26 cellular contexts compared by ENCODE assay signal in genomic region chr9:15286288-15286834, GRCh38. TPM values are rescaled to one million over a fixed set of nuclear protein-coding genes. Genes with fewer than 3 reads are reported as not detected.
A peak's percentile ranks its signal among the peaks of the same experiment; 100 is the strongest.
DNase-seq lines count a peak whose midpoint lies in the region; ATAC-seq and TF ChIP-seq lines count a peak whose summit lies in the region.
"Had no signal": no experiment of that assay in that cellular context is flagged by ENCODE, and none has a peak within 500 bp of the region (broad histone marks: within the 10 kb centered on the region; RNA-seq: fewer than 3 reads in every experiment).

No MANE protein-coding gene starts in this region.

- peak overlapping the region; percentile 63 for H3K27ac ChIP-seq in hepatocyte
- H3K27ac ChIP-seq: ascending aorta, gastroesophageal sphincter, pancreas, skin epidermis had no signal

- in situ Hi-C loops in GM13977 (cut with MboI; ENCODE audit: low pct_unique_long_range_greater_than_20kb, low sequenced_read_pairs, unreplicated experiment) = loop anchor here (25.0 kb wide), 1 partner anchor 326 kb away; no protein-coding TSS in a partner anchor

- peaks cover 7% of the 10 kb centered on the region for H3K9me3 Mint-ChIP-seq in activated CD4-positive, alpha-beta T cell treated with anti-CD3 and anti-CD28 coated beads for 36 hours (ENCODE audit: low read depth)
- H3K9me3 Mint-ChIP-seq in T-cell (no peaks in the 10 kb centered on the region), osteocyte (ENCODE audit: unreplicated experiment) (no peaks in the 10 kb centered on the region), HFFc6 (no peaks in the 10 kb centered on the region)
- H3K9me3 Mint-ChIP-seq: activated B cell treated with CpG ODN at 0.5 μM for 24 hours had no signal

- no peak overlapping the region for H2AFZ ChIP-seq in hepatocyte

- no peaks in the 10 kb centered on the region for H3K4me1 ChIP-seq in hepatocyte (ENCODE audit: insufficient read depth)
- H3K4me1 ChIP-seq: ascending aorta, pancreas had no signal

- no peak overlapping the region for H3K4me3 Mint-ChIP-seq in activated CD4-positive, alpha-beta T cell treated with anti-CD3 and anti-CD28 coated beads for 36 hours
- H3K4me3 Mint-ChIP-seq in T-cell = no peak overlapping the region
- no peak overlapping the region for H3K4me3 Mint-ChIP-seq in osteocyte (ENCODE audit: unreplicated experiment)
- H3K4me3 Mint-ChIP-seq in HFFc6 = no peak overlapping the region
- H3K4me3 Mint-ChIP-seq: activated B cell treated with CpG ODN at 0.5 μM for 24 hours; activated T-helper 1 cell treated with anti-CD3 and anti-CD28 coated beads, Interleukin-12 subunit alpha, Interleukin-12 subunit beta, Interleukin-2, Interleukin-4 antibody, amounts not matched to agents 30 ng/mL and 10 ng/mL and 1 ng/mL, durations not matched to agents 14 hours and 24 hours and 36 hours; nephron had no signal

- H3K79me2 ChIP-seq in hepatocyte = peaks cover 40% of the 10 kb centered on the region

- CTCF ChIA-PET in activated CD4-positive, alpha-beta T cell treated with anti-CD3 and anti-CD28 coated beads for 36 hours (lab: Charles Lee) = interaction anchor here (0.9 to 2.0 kb wide), 5 partner anchors 9 to 28 kb away, joined by 3 to 11 read pairs (median 3); no protein-coding TSS in a partner anchor
- CTCF ChIA-PET in T-cell (lab: Charles Lee) = interaction anchor here in 1 of 2 donors (0.6 to 1.1 kb wide), 2 partner anchors 8 to 76 kb away, joined by 3 to 6 read pairs; no protein-coding TSS in a partner anchor

- peak overlapping the region; percentile 58 for H3K4me2 ChIP-seq in hepatocyte

- no peaks in the 10 kb centered on the region for H3K9me3 ChIP-seq in hepatocyte (ENCODE audit: low read depth)
- H3K9me3 ChIP-seq: ascending aorta, gastroesophageal sphincter, pancreas, transverse colon had no signal

- no peaks in the 10 kb centered on the region for H4K20me1 ChIP-seq in hepatocyte (ENCODE audit: insufficient read depth, poor library complexity, severe bottlenecking)

- no peak overlapping the region for H3K4me3 ChIP-seq in hepatocyte
- H3K4me3 ChIP-seq: ascending aorta, gastroesophageal sphincter, pancreas, skin epidermis, transverse colon had no signal

- intact Hi-C loops in activated CD4-positive, alpha-beta T cell treated with anti-CD3 and anti-CD28 coated beads for 36 hours (cut with DNase I, micrococcal nuclease) = no loop called here

- no peaks in the 10 kb centered on the region for H3K9me2 ChIP-seq in hepatocyte (replicated peaks; ENCODE audit: insufficient read depth)

- no peak for DNase-seq in activated CD4-positive, alpha-beta T cell treated with anti-CD3 and anti-CD28 coated beads for 36 hours
- DNase-seq in activated CD4-positive, alpha-beta T cell treated with anti-CD3 and anti-CD28 coated beads for 48 hours = no peak
- DNase-seq in T-cell (no peak), hepatocyte (ENCODE audit: low spot score) (peak; percentile 27), osteocyte (ENCODE audit: extremely low spot score, unreplicated experiment) (no peak), HFFc6 (no peak), NCI-H2107 treated with DMSO at 0.1 percent for 48 hours (lab: John Stamatoyannopoulos, UW; ENCODE audit: unreplicated experiment) (no peak), GM13977 (ENCODE audit: low spot score) (no peak)
- DNase-seq: 8988T; activated B cell treated with CpG ODN at 0.5 μM for 24 hours; activated CD4-positive, alpha-beta T cell treated with anti-CD3 and anti-CD28 coated beads, Interleukin-2, amount 50 U/mL, for 4 hours; activated naive CD4-positive, alpha-beta T cell treated with anti-CD3 and anti-CD28 coated beads, Interleukin-2, amount 50 U/mL, for 16 hours; dermis blood vessel endothelial cell; H7; left ventricle myocardium superior; NCI-H2029 treated with DMSO at 0.1 percent for 48 hours; NCI-H345; NCI-H82; pancreas; T-helper 9 cell; transverse colon had no signal

- no peaks in the 10 kb centered on the region for H3K27me3 ChIP-seq in hepatocyte
- H3K27me3 ChIP-seq: ascending aorta, gastroesophageal sphincter, pancreas, transverse colon had no signal

- H3K36me3 ChIP-seq in hepatocyte (replicated peaks; ENCODE audit: insufficient read depth, low read depth) = no peaks in the 10 kb centered on the region
- H3K36me3 ChIP-seq: ascending aorta, pancreas, transverse colon had no signal

- H3K27ac Mint-ChIP-seq in activated CD4-positive, alpha-beta T cell treated with anti-CD3 and anti-CD28 coated beads for 36 hours = peak overlapping the region; percentile 16
- peak overlapping the region; percentile 19 to 53 for H3K27ac Mint-ChIP-seq in T-cell
- peak overlapping the region; percentile 45 for H3K27ac Mint-ChIP-seq in osteocyte (ENCODE audit: unreplicated experiment)
- H3K27ac Mint-ChIP-seq in HFFc6 = no peak overlapping the region
- H3K27ac Mint-ChIP-seq: activated B cell treated with CpG ODN at 0.5 μM for 24 hours; activated T-helper 1 cell treated with anti-CD3 and anti-CD28 coated beads, Interleukin-12 subunit alpha, Interleukin-12 subunit beta, Interleukin-2, Interleukin-4 antibody, amounts not matched to agents 30 ng/mL and 10 ng/mL and 1 ng/mL, durations not matched to agents 14 hours and 24 hours and 36 hours; nephron had no signal

- WGBS in hepatocyte (ENCODE audit: low lambda C conversion rate, missing lambda C conversion rate) = 40% methylated on average over 4 of the region's 4 CpGs

- no peak for ATAC-seq in activated CD4-positive, alpha-beta T cell treated with anti-CD3 and anti-CD28 coated beads for 36 hours
- no peak for ATAC-seq in T-cell (replicated peaks in 1 of 4)
- ATAC-seq: gastroesophageal sphincter, left ventricle myocardium superior had no signal

- H3K36me3 Mint-ChIP-seq in activated CD4-positive, alpha-beta T cell treated with anti-CD3 and anti-CD28 coated beads for 36 hours (ENCODE audit: low read depth) = peaks cover 16% of the 10 kb centered on the region
- H3K36me3 Mint-ChIP-seq in T-cell (peaks cover 20% of the 10 kb centered on the region), osteocyte (ENCODE audit: unreplicated experiment) (peaks cover 10% of the 10 kb centered on the region), HFFc6 (ENCODE audit: low read depth) (no peaks in the 10 kb centered on the region)

- POLR2A ChIA-PET in activated CD4-positive, alpha-beta T cell treated with anti-CD3 and anti-CD28 coated beads for 36 hours (lab: Charles Lee) = no interaction called here
- POLR2A ChIA-PET in T-cell (lab: Charles Lee) = interaction anchor here (0.6 to 1.3 kb wide), 3 partner anchors 11 to 188 kb away, joined by 5 to 6 read pairs (median 5); no protein-coding TSS in a partner anchor

- TF ChIP-seq CTCF in hepatocyte (IDR thresholded peaks at IDR 0.05; ENCODE audit: poor library complexity) (no peak), osteocyte (IDR thresholded peaks at IDR 0.05) (no peak), HFFc6 (IDR thresholded peaks at IDR 0.05) (no peak), GM13977 (IDR thresholded peaks at IDR 0.05; ENCODE audit: extremely low read depth, insufficient read depth, missing control alignments) (no peak)

- H3K27me3 Mint-ChIP-seq in activated CD4-positive, alpha-beta T cell treated with anti-CD3 and anti-CD28 coated beads for 36 hours = no peaks in the 10 kb centered on the region
- H3K27me3 Mint-ChIP-seq in T-cell = no peaks in the 10 kb centered on the region
- H3K27me3 Mint-ChIP-seq in osteocyte (ENCODE audit: unreplicated experiment) = no peaks in the 10 kb centered on the region
- peaks cover 3% of the 10 kb centered on the region; the same call in 1 of the 2 replicates for H3K27me3 Mint-ChIP-seq in HFFc6 (ENCODE audit: insufficient read depth)
- H3K27me3 Mint-ChIP-seq: activated B cell treated with CpG ODN at 0.5 μM for 24 hours had no signal

- H3K4me1 Mint-ChIP-seq in activated CD4-positive, alpha-beta T cell treated with anti-CD3 and anti-CD28 coated beads for 36 hours = peaks cover 39% of the 10 kb centered on the region
- peaks cover 45 to 59% (median 58%) of the 10 kb centered on the region in 3 donors for H3K4me1 Mint-ChIP-seq in T-cell
- peaks cover 13% of the 10 kb centered on the region for H3K4me1 Mint-ChIP-seq in osteocyte (ENCODE audit: unreplicated experiment)
- H3K4me1 Mint-ChIP-seq in HFFc6 (ENCODE audit: low read depth) = no peaks in the 10 kb centered on the region; the same call in 1 of the 2 replicates
- H3K4me1 Mint-ChIP-seq: nephron had no signal

RNA-seq across cellular contexts. Expression of gene TTC39B, which starts 20.7 kb away (rescaled TPM):
- total RNA-seq in activated CD4-positive, alpha-beta T cell treated with anti-CD3 and anti-CD28 coated beads for 36 hours = 10 to 100 TPM; 26.4 to 34.4 TPM
- 10 to 100 TPM; 32.4 to 54.6 (median 35.6) TPM for total RNA-seq in T-cell
- total RNA-seq in hepatocyte = 15.7 and 19.3 TPM in 2 replicates
- polyA plus RNA-seq in hepatocyte = 2.6 and 2.7 TPM in 2 replicates
- 24.9 and 25.5 TPM in 2 replicates for total RNA-seq in osteocyte
- total RNA-seq in HFFc6 (2021; fragmentation: NEBNext Ultra II Directional; extraction: Animal tissue kit (Norgen Biotek cat#: 25700)) = 1 to 10 TPM; 4.6 to 6.1 (median 5.8) TPM
